ENCODE assay signal across 8 cellular contexts in the genomic region with DNA sequence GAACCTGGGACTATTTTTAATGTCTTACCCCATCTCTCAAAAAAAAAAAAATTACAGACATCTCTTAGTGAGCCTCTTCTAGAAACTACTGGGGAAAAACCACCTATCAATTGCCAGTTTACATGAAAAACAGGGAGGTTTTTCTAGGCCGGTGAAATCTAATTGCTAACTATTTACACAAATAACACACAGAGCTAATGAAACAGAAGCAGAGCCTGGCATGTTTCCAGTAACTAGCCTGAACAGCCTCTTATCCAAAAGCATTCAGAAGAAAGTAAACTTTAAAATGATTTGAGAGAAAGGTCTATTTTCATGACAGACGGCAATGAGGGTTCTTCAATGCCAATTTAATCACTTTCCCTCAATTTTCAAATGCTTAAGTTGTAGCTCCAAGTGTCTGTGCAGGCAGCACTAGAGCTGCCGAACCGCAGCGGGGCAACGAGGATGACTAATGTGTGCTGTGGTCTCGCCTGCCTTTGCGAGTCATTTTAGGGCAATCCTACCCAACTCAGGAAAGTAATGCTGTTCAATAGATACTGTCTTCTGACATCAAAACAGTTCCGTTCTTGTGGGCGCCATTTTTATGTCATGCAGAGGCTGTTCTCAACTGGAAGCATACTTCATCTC.
DNase-seq lines count a peak whose midpoint lies in the region; ATAC-seq and TF ChIP-seq lines count a peak whose summit lies in the region.

No MANE protein-coding gene starts in this region.

- TF ChIP-seq CTCF in nephron progenitor cell (IDR thresholded peaks at IDR 0.05): no peak

- in situ Hi-C loops in GM23248 (cut with MboI): no loop called here

- H3K9me2 ChIP-seq in GM23248 (ENCODE audit: insufficient read depth): no peaks in the 10 kb centered on the region

- H3K4me2 ChIP-seq in GM23248 (ENCODE audit: unreplicated experiment): no peak overlapping the region

- no peaks in the 10 kb centered on the region for H4K20me1 ChIP-seq in GM23248 (ENCODE audit: insufficient read depth)

- no peaks in the 10 kb centered on the region for H3K27me3 ChIP-seq in GM23248 (replicated peaks; ENCODE audit: insufficient read depth)

- no peaks in the 10 kb centered on the region for H3K9me3 ChIP-seq in GM23248 (ENCODE audit: low read depth)

- intact Hi-C loops in activated T-helper 2 cell treated with anti-CD3 and anti-CD28 coated beads, Interferon-gamma antibody, Interleukin-2, Interleukin-4, amounts not matched to agents 10 μg/mL and 5 μg/mL and 100 μg/mL, durations not matched to agents 14 hours and 24 hours and 36 hours (cut with micrococcal nuclease): no loop called here

- peaks cover 10% of the 10 kb centered on the region for H3K4me1 ChIP-seq in GM23248 (ENCODE audit: insufficient read depth)

- H3K4me3 Mint-ChIP-seq in activated T-cell treated with anti-CD3 and anti-CD28 coated beads, Interleukin-2, amount 50 U/mL, for 4 hours: no peak overlapping the region
- no peak overlapping the region for H3K4me3 Mint-ChIP-seq in nephron progenitor cell
- no peak overlapping the region for H3K4me3 Mint-ChIP-seq in activated T-helper 2 cell treated with anti-CD3 and anti-CD28 coated beads, Interferon-gamma antibody, Interleukin-2, Interleukin-4, amounts not matched to agents 10 μg/mL and 5 μg/mL and 100 μg/mL, durations not matched to agents 14 hours and 24 hours and 36 hours (ENCODE audit: low read depth)

- WGBS in GM23248 (ENCODE audit: low coverage in 1 of 2, low lambda C conversion rate in 2 of 2, missing lambda C conversion rate in 2 of 2), 2 experiments: 67 to 69% methylated on average over 10 of the region's 10 CpGs

- no peaks in the 10 kb centered on the region for H3K27me3 Mint-ChIP-seq in activated T-cell treated with anti-CD3 and anti-CD28 coated beads, Interleukin-2, amount 50 U/mL, for 4 hours (ENCODE audit: low read depth)
- no peaks in the 10 kb centered on the region for H3K27me3 Mint-ChIP-seq in nephron progenitor cell (ENCODE audit: low read depth, poor library complexity)
- H3K27me3 Mint-ChIP-seq in activated T-helper 2 cell treated with anti-CD3 and anti-CD28 coated beads, Interferon-gamma antibody, Interleukin-2, Interleukin-4, amounts not matched to agents 10 μg/mL and 5 μg/mL and 100 μg/mL, durations not matched to agents 14 hours and 24 hours and 36 hours (ENCODE audit: low read depth): no peaks in the 10 kb centered on the region

- DNase-seq in GM23248 (peak; percentile 66), NCI-H2227 treated with DMSO at 0.1 percent for 48 hours (lab: John Stamatoyannopoulos, UW) (peak; percentile 79), nephron progenitor cell (no peak), SHP77 treated with DMSO at 0.1 percent for 48 hours (lab: John Stamatoyannopoulos, UW) (no peak), dedifferentiated amniotic fluid mesenchymal stem cell (ENCODE audit: extremely low spot score) (no peak)
- DNase-seq in activated T-cell treated with anti-CD3 and anti-CD28 coated beads, Interleukin-2, amount 50 U/mL, for 4 hours: peak; percentile 24
- no peak for DNase-seq in activated T-helper 2 cell treated with anti-CD3 and anti-CD28 coated beads, Interferon-gamma antibody, Interleukin-2, Interleukin-4, amounts not matched to agents 10 μg/mL and 5 μg/mL and 100 μg/mL, durations not matched to agents 14 hours and 24 hours and 36 hours (ENCODE audit: low spot score)

- no peak overlapping the region for H3K9ac ChIP-seq in GM23248

- no peak overlapping the region for H3K27ac ChIP-seq in GM23248

- H3K4me1 Mint-ChIP-seq in activated T-cell treated with anti-CD3 and anti-CD28 coated beads, Interleukin-2, amount 50 U/mL, for 4 hours (ENCODE audit: low read depth): peaks cover 9% of the 10 kb centered on the region
- peaks cover 1% of the 10 kb centered on the region for H3K4me1 Mint-ChIP-seq in nephron progenitor cell
- H3K4me1 Mint-ChIP-seq in activated T-helper 2 cell treated with anti-CD3 and anti-CD28 coated beads, Interferon-gamma antibody, Interleukin-2, Interleukin-4, amounts not matched to agents 10 μg/mL and 5 μg/mL and 100 μg/mL, durations not matched to agents 14 hours and 24 hours and 36 hours (ENCODE audit: low read depth): peaks cover 8% of the 10 kb centered on the region

- no peak overlapping the region for H3K4me3 ChIP-seq in GM23248

- H3K36me3 ChIP-seq in GM23248 (ENCODE audit: low read depth): peaks cover 13% of the 10 kb centered on the region

- H3K36me3 Mint-ChIP-seq in activated T-cell treated with anti-CD3 and anti-CD28 coated beads, Interleukin-2, amount 50 U/mL, for 4 hours (ENCODE audit: insufficient read depth): peaks cover 22% of the 10 kb centered on the region
- H3K36me3 Mint-ChIP-seq in nephron progenitor cell (ENCODE audit: low read depth): peaks cover 43% of the 10 kb centered on the region
- H3K36me3 Mint-ChIP-seq in activated T-helper 2 cell treated with anti-CD3 and anti-CD28 coated beads, Interferon-gamma antibody, Interleukin-2, Interleukin-4, amounts not matched to agents 10 μg/mL and 5 μg/mL and 100 μg/mL, durations not matched to agents 14 hours and 24 hours and 36 hours (ENCODE audit: low read depth): peaks cover 28% of the 10 kb centered on the region

- no peak overlapping the region for H2AFZ ChIP-seq in GM23248

- ATAC-seq in activated T-cell treated with anti-CD3 and anti-CD28 coated beads, Interleukin-2, amount 50 U/mL, for 4 hours: peak; percentile 82 to 97
- no peak for ATAC-seq in GM21526 (IDR thresholded peaks at IDR 0.05; ENCODE audit: low FRiP score, unreplicated experiment)

- H3K9me3 Mint-ChIP-seq in activated T-cell treated with anti-CD3 and anti-CD28 coated beads, Interleukin-2, amount 50 U/mL, for 4 hours: no peaks in the 10 kb centered on the region
- no peaks in the 10 kb centered on the region for H3K9me3 Mint-ChIP-seq in nephron progenitor cell
- H3K9me3 Mint-ChIP-seq in activated T-helper 2 cell treated with anti-CD3 and anti-CD28 coated beads, Interferon-gamma antibody, Interleukin-2, Interleukin-4, amounts not matched to agents 10 μg/mL and 5 μg/mL and 100 μg/mL, durations not matched to agents 14 hours and 24 hours and 36 hours: no peaks in the 10 kb centered on the region

- H3K27ac Mint-ChIP-seq in nephron progenitor cell: peak overlapping the region; percentile 48
- no peak overlapping the region for H3K27ac Mint-ChIP-seq in activated T-helper 2 cell treated with anti-CD3 and anti-CD28 coated beads, Interferon-gamma antibody, Interleukin-2, Interleukin-4, amounts not matched to agents 10 μg/mL and 5 μg/mL and 100 μg/mL, durations not matched to agents 14 hours and 24 hours and 36 hours

- peaks cover under 1% of the 10 kb centered on the region; the same call in 1 of the 2 replicates for H3F3A ChIP-seq in GM23248 (ENCODE audit: insufficient read depth)

- H3K79me2 ChIP-seq in GM23248 (ENCODE audit: insufficient read depth): no peaks in the 10 kb centered on the region

Comparison
In these comparisons a context has a peak if more than half of its experiments do, and no peak if none do; other contexts are left out.
1. DNase-seq: peak in GM23248 (single experiment), NCI-H2227 treated with DMSO at 0.1 percent for 48 hours (single experiment) and activated T-cell treated with anti-CD3 and anti-CD28 coated beads, Interleukin-2, amount 50 U/mL, for 4 hours (single experiment); none in nephron progenitor cell (single experiment), activated T-helper 2 cell treated with anti-CD3 and anti-CD28 coated beads, Interferon-gamma antibody, Interleukin-2, Interleukin-4, amounts not matched to agents 10 μg/mL and 5 μg/mL and 100 μg/mL, durations not matched to agents 14 hours and 24 hours and 36 hours (single experiment), SHP77 treated with DMSO at 0.1 percent for 48 hours (single experiment) and dedifferentiated amniotic fluid mesenchymal stem cell (single experiment).